In the genomic region with DNA sequence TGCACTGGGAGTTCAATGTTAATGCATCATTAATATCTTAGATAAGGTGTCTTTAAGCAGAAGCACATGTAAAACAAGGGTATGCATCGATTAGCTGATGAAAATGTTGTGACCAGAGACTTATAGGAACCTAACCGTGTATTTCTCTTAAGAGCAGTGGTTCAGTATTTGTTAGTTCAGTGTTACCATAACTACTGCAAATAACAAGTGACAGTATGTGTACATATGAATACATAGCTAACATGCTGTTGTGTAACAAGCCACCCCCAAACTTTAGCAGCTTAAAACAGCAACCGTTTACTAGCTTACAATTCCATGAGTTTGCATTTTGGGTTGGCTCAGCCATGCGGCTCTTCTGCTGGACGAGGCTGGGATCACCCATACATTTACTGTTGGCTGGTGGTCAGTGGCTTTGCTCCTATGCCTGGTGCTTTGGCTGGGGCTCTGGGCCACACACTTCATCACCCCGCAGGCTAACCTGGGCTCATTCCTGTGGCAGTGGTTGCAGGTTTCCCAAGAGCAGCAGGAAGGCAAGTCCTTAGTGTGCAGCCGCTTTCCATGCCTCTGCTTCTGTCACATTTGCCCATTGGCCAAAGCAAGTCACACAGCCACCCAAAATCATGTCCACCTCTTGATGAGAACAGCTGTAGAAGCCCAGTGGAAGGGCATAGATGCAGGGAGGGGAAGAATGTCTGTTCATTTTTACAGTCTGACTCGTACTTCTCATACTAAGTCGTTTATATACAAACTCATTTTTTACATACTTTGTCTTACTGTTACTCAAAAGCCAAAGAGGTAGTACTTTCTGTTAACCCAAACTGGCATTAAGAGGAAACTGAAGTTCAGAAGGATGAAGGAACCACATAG, we compare ENCODE assay signal across 26 cellular contexts.
A peak's percentile ranks its signal among the peaks of the same experiment; 100 is the strongest.
DNase-seq lines count a peak whose midpoint lies in the region; ATAC-seq and TF ChIP-seq lines count a peak whose summit lies in the region.
"Had no signal": no experiment of that assay in that cellular context is flagged by ENCODE, and none has a peak within 500 bp of the region (broad histone marks: within the 10 kb centered on the region; RNA-seq: fewer than 3 reads in every experiment).

No MANE protein-coding gene starts in this region.

- no peaks in the 10 kb centered on the region for H3K36me3 ChIP-seq in SJSA1
- H3K36me3 ChIP-seq: colonic mucosa, tibial artery had no signal

- H3K27ac ChIP-seq in AG04450 (ENCODE audit: low read depth, low read length) = peak overlapping the region; percentile 73
- no peak overlapping the region; the same call in 1 of the 2 replicates for H3K27ac ChIP-seq in SJSA1
- H3K27ac ChIP-seq: body of pancreas, colonic mucosa, parathyroid adenoma, tibial artery, VCaP had no signal

- H3K36me3 Mint-ChIP-seq in activated naive CD4-positive, alpha-beta T cell treated with anti-CD3 and anti-CD28 coated beads, Interleukin-2, amount 50 U/mL, for 72 hours = no peaks in the 10 kb centered on the region
- H3K36me3 Mint-ChIP-seq: natural killer cell treated with Interleukin-12 subunit alpha and Interleukin-12 subunit beta and Interleukin-15 and Interleukin-18, amount 100 ng/mL, for 72 hours had no signal

- no peak for TF ChIP-seq CTCF in AG04450 (IDR thresholded peaks at IDR 0.05; ENCODE audit: low read depth, low read length)
- no peak for TF ChIP-seq CTCF in GM20000 (IDR thresholded peaks at IDR 0.05; ENCODE audit: extremely low read depth, missing control alignments)

- H3K27me3 ChIP-seq in AG04450 (ENCODE audit: control insufficient read depth, insufficient read depth, low read length) = no peaks in the 10 kb centered on the region
- no peaks in the 10 kb centered on the region for H3K27me3 ChIP-seq in SJSA1 (replicated peaks)
- H3K27me3 ChIP-seq: body of pancreas, colonic mucosa, tibial artery had no signal

- no peak overlapping the region for H3K27ac Mint-ChIP-seq in activated naive CD4-positive, alpha-beta T cell treated with anti-CD3 and anti-CD28 coated beads, Interleukin-2, amount 50 U/mL, for 72 hours
- H3K27ac Mint-ChIP-seq: activated CD8-positive, alpha-beta T cell treated with anti-CD3 and anti-CD28 coated beads for 36 hours; natural killer cell treated with Interleukin-12 subunit alpha and Interleukin-12 subunit beta and Interleukin-15 and Interleukin-18, amount 100 ng/mL, for 72 hours; T-helper 1 cell treated with Interleukin-12 subunit alpha and Interleukin-12 subunit beta and Interleukin-4 antibody, amounts not matched to agents 30 μg/mL and 1 μg/mL, for 36 hours had no signal

- no peak overlapping the region for H3K4me3 ChIP-seq in AG04450 (ENCODE audit: low read depth, low read length)
- H3K4me3 ChIP-seq in SJSA1 = no peak overlapping the region
- H3K4me3 ChIP-seq: body of pancreas, colonic mucosa, tibial artery had no signal

- DNase-seq in AG04450 (ENCODE audit: low read depth, low spot score) (peak; percentile 59), GM03348 (ENCODE audit: low spot score) (peak; percentile 48), SJSA1 (ENCODE audit: low read depth in 1 of 2, low spot score in 2 of 2) (peak; percentile 48 to 49), fibroblast of peridontal ligament (ENCODE audit: extremely low read depth) (peak; percentile 67), retina (no peak), GM20000 (ENCODE audit: low spot score) (no peak)
- no peak for DNase-seq in activated naive CD4-positive, alpha-beta T cell treated with anti-CD3 and anti-CD28 coated beads, Interleukin-2, amount 50 U/mL, for 72 hours (ENCODE audit: low spot score in 2 of 2)
- DNase-seq: activated CD8-positive, alpha-beta T cell treated with anti-CD3 and anti-CD28 coated beads for 36 hours; activated naive CD4-positive, alpha-beta T cell treated with anti-CD3 and anti-CD28 coated beads, Interleukin-2, amount 50 U/mL, for 16 hours; activated T-cell treated with anti-CD3 and anti-CD28 coated beads, Interleukin-2, amount 50 U/mL, for 4 hours; AML-193; body of pancreas; Caco-2; colonic mucosa; H7; left cardiac atrium; NCI-H526; SHP77 treated with DMSO at 0.1 percent for 48 hours; stimulated activated CD4-positive, alpha-beta T cell treated with anti-CD3 and anti-CD28 coated beads, Interleukin-1b, Interleukin-23, amount 100 ng/mL, for 48 hours; stimulated activated naive CD4-positive, alpha-beta T cell; tibial artery had no signal

- H3K4me1 ChIP-seq in SJSA1 (replicated peaks) = peaks cover 49% of the 10 kb centered on the region
- H3K4me1 ChIP-seq: body of pancreas, colonic mucosa had no signal

- ATAC-seq in activated naive CD4-positive, alpha-beta T cell treated with anti-CD3 and anti-CD28 coated beads, Interleukin-2, amount 50 U/mL, for 72 hours = no peak
- ATAC-seq in HG03097 (IDR thresholded peaks at IDR 0.05; ENCODE audit: low FRiP score, unreplicated experiment) = no peak
- ATAC-seq: activated CD8-positive, alpha-beta T cell treated with anti-CD3 and anti-CD28 coated beads for 36 hours; activated T-cell treated with anti-CD3 and anti-CD28 coated beads, Interleukin-2, amount 50 U/mL, for 4 hours; body of pancreas; left cardiac atrium; natural killer cell treated with Interleukin-12 subunit alpha and Interleukin-12 subunit beta and Interleukin-15 and Interleukin-18, amount 100 ng/mL, for 72 hours had no signal

- peaks cover 7% of the 10 kb centered on the region; the same call in 1 of the 2 replicates for H3K9me3 ChIP-seq in AG04450 (ENCODE audit: control insufficient read depth, insufficient read depth, low read length)
- H3K9me3 ChIP-seq in SJSA1 (replicated peaks) = no peaks in the 10 kb centered on the region
- H3K9me3 ChIP-seq: body of pancreas, Caco-2, colonic mucosa, tibial artery had no signal

- peaks cover 0 to 5% of the 10 kb centered on the region in 2 donors for H3K9me3 Mint-ChIP-seq in activated naive CD4-positive, alpha-beta T cell treated with anti-CD3 and anti-CD28 coated beads, Interleukin-2, amount 50 U/mL, for 72 hours
- H3K9me3 Mint-ChIP-seq: activated CD8-positive, alpha-beta T cell treated with anti-CD3 and anti-CD28 coated beads for 36 hours; activated T-cell treated with anti-CD3 and anti-CD28 coated beads, Interleukin-2, amount 50 U/mL, for 4 hours; natural killer cell treated with Interleukin-12 subunit alpha and Interleukin-12 subunit beta and Interleukin-15 and Interleukin-18, amount 100 ng/mL, for 72 hours; T-helper 1 cell treated with Interleukin-12 subunit alpha and Interleukin-12 subunit beta and Interleukin-4 antibody, amounts not matched to agents 30 μg/mL and 1 μg/mL, for 36 hours had no signal

- POLR2A ChIA-PET in AG04450 (lab: Yijun Ruan, JAX) = interaction anchor here (0.6 kb wide), 1 partner anchor 26 kb away, joined by 5 read pairs; no protein-coding TSS in a partner anchor

- CTCF ChIA-PET in AG04450 (lab: Charles Lee) = no interaction called here

Comparison
In these comparisons a context has a peak if more than half of its experiments do, and no peak if none do; other contexts are left out.
1. DNase-seq: peak in AG04450 (single experiment), GM03348 (single experiment), SJSA1 (2 of 2) and fibroblast of peridontal ligament (single experiment); none in activated naive CD4-positive, alpha-beta T cell treated with anti-CD3 and anti-CD28 coated beads, Interleukin-2, amount 50 U/mL, for 72 hours (0 of 2), retina (single experiment) and GM20000 (single experiment).